Comparison of ENCODE assay signal across 8 cellular contexts in the genomic region with DNA sequence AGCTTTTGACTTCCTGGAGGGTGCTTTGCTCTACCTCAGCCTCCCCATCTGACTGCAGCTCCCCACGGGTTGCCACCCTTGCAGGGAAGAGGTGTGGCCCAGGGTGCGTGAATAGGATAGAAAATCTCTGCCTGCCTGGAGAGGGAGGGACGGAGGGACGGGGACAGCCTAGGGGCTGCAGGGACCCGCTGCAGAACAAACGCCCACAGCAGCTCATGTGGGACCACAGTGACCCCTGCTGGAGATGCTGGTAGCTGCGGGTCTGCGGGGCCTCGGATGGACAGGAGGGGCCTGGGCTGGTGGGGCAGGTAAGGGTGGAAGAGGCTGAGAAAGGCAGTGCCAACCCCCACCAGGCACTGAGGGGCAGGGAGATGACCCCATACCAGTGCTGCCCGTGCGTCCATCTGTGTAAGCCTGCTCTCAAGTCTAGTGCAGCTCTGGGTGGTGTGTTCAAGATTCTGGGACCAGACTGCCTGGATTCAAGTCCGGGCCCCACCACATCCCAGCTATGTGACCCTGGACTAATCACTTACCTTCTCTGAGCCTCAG. TPM values are rescaled to one million over a fixed set of nuclear protein-coding genes. Genes with fewer than 3 reads are reported as not detected.
DNase-seq lines count a peak whose midpoint lies in the region; ATAC-seq and TF ChIP-seq lines count a peak whose summit lies in the region.

No MANE protein-coding gene starts in this region.

- no peak overlapping the region for H3K14ac ChIP-seq in mesenchymal stem cell (ENCODE audit: low read length in 2 of 2)

- ATAC-seq in activated CD8-positive, alpha-beta T cell treated with anti-CD3 and anti-CD28 coated beads for 36 hours: peak; percentile 78
- ATAC-seq in GM18517 (IDR thresholded peaks at IDR 0.05; ENCODE audit: unreplicated experiment): no peak

- no peak overlapping the region for H3K27ac Mint-ChIP-seq in activated CD8-positive, alpha-beta T cell treated with anti-CD3 and anti-CD28 coated beads for 36 hours

- H4K91ac ChIP-seq in mesenchymal stem cell (ENCODE audit: low read length): peak overlapping the region; percentile 75

- H3K9me3 ChIP-seq in mesenchymal stem cell (ENCODE audit: control insufficient read depth, low read length): no peaks in the 10 kb centered on the region

- no peaks in the 10 kb centered on the region for H3K27me3 Mint-ChIP-seq in activated CD8-positive, alpha-beta T cell treated with anti-CD3 and anti-CD28 coated beads for 36 hours

- H3K27me3 ChIP-seq in mesenchymal stem cell (ENCODE audit: control insufficient read depth in 1 of 2, insufficient read depth in 1 of 2, low read length in 2 of 2): peaks cover 4 to 20% of the 10 kb centered on the region in 2 experiments

- H2BK120ac ChIP-seq in mesenchymal stem cell (ENCODE audit: low read depth, low read length): no peak overlapping the region

- H3K23ac ChIP-seq in mesenchymal stem cell (ENCODE audit: low read length in 2 of 2): no peak overlapping the region

- H3K79me1 ChIP-seq in mesenchymal stem cell (replicated peaks; ENCODE audit: low read length, poor library complexity, severe bottlenecking): no peaks in the 10 kb centered on the region

- no peaks in the 10 kb centered on the region for H3K36me3 Mint-ChIP-seq in activated CD8-positive, alpha-beta T cell treated with anti-CD3 and anti-CD28 coated beads for 36 hours (ENCODE audit: low read depth)

- in situ Hi-C loops in GM13977 (cut with MboI; ENCODE audit: low pct_unique_long_range_greater_than_20kb, low sequenced_read_pairs, unreplicated experiment): loop anchor here (10.0 to 25.0 kb wide), 2 partner anchors 166 to 659 kb away; no protein-coding TSS in a partner anchor

- TF ChIP-seq CTCF in AG04449 (IDR thresholded peaks at IDR 0.05; ENCODE audit: insufficient read depth, low read length, missing control alignments) (peak; percentile 97), GM13977 (IDR thresholded peaks at IDR 0.05; ENCODE audit: extremely low read depth, insufficient read depth, missing control alignments) (peak; percentile 94)
- peak; percentile 95 for TF ChIP-seq CTCF in activated CD8-positive, alpha-beta T cell treated with anti-CD3 and anti-CD28 coated beads for 36 hours (IDR thresholded peaks at IDR 0.05)

- H3K9ac ChIP-seq in mesenchymal stem cell (ENCODE audit: low read length): no peak overlapping the region

- CTCF ChIA-PET in AG04449 (lab: Yijun Ruan, JAX): interaction anchor here (0.6 to 21.1 kb wide), 84 partner anchors 11 to 703 kb away, joined by 3 to 1143 read pairs (median 5); a partner anchor contains a TSS
- CTCF ChIA-PET in activated CD8-positive, alpha-beta T cell treated with anti-CD3 and anti-CD28 coated beads for 36 hours (lab: Charles Lee): interaction anchor here (0.7 to 7.4 kb wide), 57 partner anchors 9 to 657 kb away, joined by 3 to 68 read pairs (median 5); a partner anchor contains a TSS

- no peaks in the 10 kb centered on the region for H3K9me3 Mint-ChIP-seq in activated CD8-positive, alpha-beta T cell treated with anti-CD3 and anti-CD28 coated beads for 36 hours

- intact Hi-C loops in activated CD8-positive, alpha-beta T cell treated with anti-CD3 and anti-CD28 coated beads for 36 hours (cut with micrococcal nuclease): loop anchor here (5.0 kb wide), 1 partner anchor 164 kb away; no protein-coding TSS in a partner anchor

- H3K4ac ChIP-seq in mesenchymal stem cell (ENCODE audit: low read depth in 1 of 2, low read length in 2 of 2): peak overlapping the region; percentile 4 to 69

- no peak overlapping the region for H3K4me3 Mint-ChIP-seq in activated CD8-positive, alpha-beta T cell treated with anti-CD3 and anti-CD28 coated beads for 36 hours

- H2AFZ ChIP-seq in mesenchymal stem cell (ENCODE audit: low read depth, low read length): no peak overlapping the region

- H2BK15ac ChIP-seq in mesenchymal stem cell (ENCODE audit: low read depth, poor library complexity, severe bottlenecking): peak overlapping the region; percentile 31

- H3K36me3 ChIP-seq in mesenchymal stem cell (ENCODE audit: control insufficient read depth in 1 of 2, insufficient read depth in 2 of 2, low read depth in 1 of 2, low read length in 2 of 2): peaks cover 0 to 3% of the 10 kb centered on the region in 2 experiments

- H3K4me3 ChIP-seq in AG04449 (ENCODE audit: low read depth, low read length): peak overlapping the region; percentile 36
- H3K4me3 ChIP-seq in mesenchymal stem cell (ENCODE audit: insufficient read depth in 1 of 2, low read depth in 1 of 2, low read length in 2 of 2): no peak overlapping the region

- no peak overlapping the region for H3K27ac ChIP-seq in mesenchymal stem cell (ENCODE audit: low read length, poor library complexity, severe bottlenecking)

- peaks cover 21% of the 10 kb centered on the region for H3K4me1 ChIP-seq in mesenchymal stem cell (ENCODE audit: control insufficient read depth, insufficient read depth, low read depth, low read length)

- H2BK12ac ChIP-seq in mesenchymal stem cell (ENCODE audit: low read length in 2 of 2): peak overlapping the region; percentile 95 to 98

- H3K4me1 Mint-ChIP-seq in activated CD8-positive, alpha-beta T cell treated with anti-CD3 and anti-CD28 coated beads for 36 hours (ENCODE audit: low read depth): no peaks in the 10 kb centered on the region

- peak overlapping the region; percentile 60 for H3K4me2 ChIP-seq in mesenchymal stem cell (ENCODE audit: low read length, poor library complexity, severe bottlenecking)

- POLR2A ChIA-PET in AG04449 (lab: Yijun Ruan, JAX): interaction anchor here (0.7 to 1.2 kb wide), 3 partner anchors 20 to 162 kb away, joined by 3 read pairs; no protein-coding TSS in a partner anchor
- POLR2A ChIA-PET in activated CD8-positive, alpha-beta T cell treated with anti-CD3 and anti-CD28 coated beads for 36 hours (lab: Charles Lee): interaction anchor here (1.1 kb wide), 1 partner anchor 25 kb away, joined by 3 read pairs; no protein-coding TSS in a partner anchor

- H2AK5ac ChIP-seq in mesenchymal stem cell (ENCODE audit: low read length, severe bottlenecking): peak overlapping the region; percentile 61

- no peak overlapping the region for H2BK5ac ChIP-seq in mesenchymal stem cell (ENCODE audit: low read depth, low read length, poor library complexity, severe bottlenecking)

- WGBS in mesenchymal stem cell: 12% methylated on average over 12 of the region's 12 CpGs

- no peak for DNase-seq in AG04449 (ENCODE audit: low read depth, low spot score)
- DNase-seq in GM13977 (ENCODE audit: low spot score): peak; percentile 91
- DNase-seq in NCI-H345 treated with DMSO at 0.1 percent for 48 hours (lab: John Stamatoyannopoulos, UW; ENCODE audit: unreplicated experiment): peak; percentile 47
- DNase-seq in activated CD8-positive, alpha-beta T cell treated with anti-CD3 and anti-CD28 coated beads for 36 hours: peak; percentile 79
- peak; percentile 43 for DNase-seq in effector CD8-positive, alpha-beta T cell (lab: John Stamatoyannopoulos, UW)
- DNase-seq in mesenchymal stem cell: peak; percentile 74
- DNase-seq in stimulated activated CD8-positive, alpha-beta memory T cell treated with anti-CD3 and anti-CD28 coated beads, Interleukin-2, amount 100 ng/mL, for 48 hours (ENCODE audit: low read depth in 2 of 2): peak; percentile 49 to 55

- peak overlapping the region; percentile 56 for H4K8ac ChIP-seq in mesenchymal stem cell (ENCODE audit: low read length)

- peak overlapping the region; percentile 11 to 94 for H3K18ac ChIP-seq in mesenchymal stem cell (ENCODE audit: low read depth in 1 of 2, low read length in 2 of 2)

RNA-seq across cellular contexts. Expression of a gene that starts 39.4 kb away (rescaled TPM):
- not detected for total RNA-seq in activated CD8-positive, alpha-beta T cell treated with anti-CD3 and anti-CD28 coated beads for 36 hours
- polyA plus RNA-seq in mesenchymal stem cell (2013, experiment 1 of 2): 0.50 TPM
- 0.40 TPM for polyA plus RNA-seq in mesenchymal stem cell (2013, experiment 2 of 2)

RNA-seq across cellular contexts. Expression of a gene that starts 56.0 kb away (rescaled TPM):
- total RNA-seq in activated CD8-positive, alpha-beta T cell treated with anti-CD3 and anti-CD28 coated beads for 36 hours: not detected
- polyA plus RNA-seq in mesenchymal stem cell (2013, experiment 1 of 2): 537 TPM
- polyA plus RNA-seq in mesenchymal stem cell (2013, experiment 2 of 2): 530 TPM
